ENCODE assay signal across 11 cellular contexts in genomic region chr3:129111076-129111780, GRCh38. TPM values are rescaled to one million over a fixed set of nuclear protein-coding genes. Genes with fewer than 3 reads are reported as not detected.
DNase-seq lines count a peak whose midpoint lies in the region; ATAC-seq and TF ChIP-seq lines count a peak whose summit lies in the region.
"Not testable (repeated sequence)": the region's sequence is repeated elsewhere in the genome, so short reads cannot be mapped to it uniquely, and the experiment has no call there.
"Had no signal": no experiment of that assay in that cellular context is flagged by ENCODE, and none has a peak within 500 bp of the region (broad histone marks: within the 10 kb centered on the region; RNA-seq: fewer than 3 reads in every experiment).

No MANE protein-coding gene starts in this region.

- H3K4me3 ChIP-seq in DND-41 (ENCODE audit: low read depth in 1 of 2, low read length in 2 of 2): not testable (repeated sequence)

- not testable (repeated sequence) for ATAC-seq in DND-41 (ENCODE audit: insufficient read depth, low read depth); activated CD8-positive, alpha-beta T cell treated with anti-CD3 and anti-CD28 coated beads, Interleukin-2, amount 10 ng/mL, durations not matched to agents 7 days and 5 days; left cardiac atrium; natural killer cell treated with Interleukin-12 subunit alpha and Interleukin-12 subunit beta and Interleukin-15 and Interleukin-18, amount 100 ng/mL, for 72 hours

- H3K9me3 Mint-ChIP-seq in T-helper 2 cell treated with Interferon-gamma antibody and Interleukin-4, amounts not matched to agents 5 μg/mL and 100 μg/mL, for 36 hours; activated CD8-positive, alpha-beta T cell treated with anti-CD3 and anti-CD28 coated beads, Interleukin-2, amount 10 ng/mL, durations not matched to agents 7 days and 5 days (ENCODE audit: insufficient read depth); activated T-helper 2 cell treated with anti-CD3 and anti-CD28 coated beads, Interferon-gamma antibody, Interleukin-2, Interleukin-4, amounts not matched to agents 10 μg/mL and 5 μg/mL and 100 μg/mL, durations not matched to agents 14 hours and 24 hours and 36 hours; activated naive CD8-positive, alpha-beta T cell treated with anti-CD3 and anti-CD28 coated beads for 36 hours; natural killer cell treated with Interleukin-12 subunit alpha and Interleukin-12 subunit beta and Interleukin-15 and Interleukin-18, amount 100 ng/mL, for 72 hours: not testable (repeated sequence)

- peaks cover 77% of the 10 kb centered on the region for H3K79me2 ChIP-seq in DND-41 (ENCODE audit: insufficient read depth, low read length)

- H3K36me3 ChIP-seq in DND-41 (ENCODE audit: insufficient read depth, low read length): peaks cover 57% of the 10 kb centered on the region

- not testable (repeated sequence) for H3K4me1 ChIP-seq in DND-41 (ENCODE audit: insufficient read depth, low read length)

- H3K27ac ChIP-seq in DND-41 (ENCODE audit: low read length): peak overlapping the region; percentile 32; the same call in 1 of the 2 replicates

- intact Hi-C loops in activated T-helper 2 cell treated with anti-CD3 and anti-CD28 coated beads, Interferon-gamma antibody, Interleukin-2, Interleukin-4, amounts not matched to agents 10 μg/mL and 5 μg/mL and 100 μg/mL, durations not matched to agents 14 hours and 24 hours and 36 hours (cut with micrococcal nuclease): loop anchor here (10.0 kb wide), 1 partner anchor 386 kb away; the partner anchor contains the start of gene RAB7A
- intact Hi-C loops in left cardiac atrium (cut with DNase I): not testable (repeated sequence)

- not testable (repeated sequence) for H3K4me3 Mint-ChIP-seq in T-helper 2 cell treated with Interferon-gamma antibody and Interleukin-4, amounts not matched to agents 5 μg/mL and 100 μg/mL, for 36 hours; activated CD8-positive, alpha-beta T cell treated with anti-CD3 and anti-CD28 coated beads, Interleukin-2, amount 10 ng/mL, durations not matched to agents 7 days and 5 days; activated T-helper 2 cell treated with anti-CD3 and anti-CD28 coated beads, Interferon-gamma antibody, Interleukin-2, Interleukin-4, amounts not matched to agents 10 μg/mL and 5 μg/mL and 100 μg/mL, durations not matched to agents 14 hours and 24 hours and 36 hours (ENCODE audit: low read depth); activated naive CD8-positive, alpha-beta T cell treated with anti-CD3 and anti-CD28 coated beads for 36 hours; natural killer cell treated with Interleukin-12 subunit alpha and Interleukin-12 subunit beta and Interleukin-15 and Interleukin-18, amount 100 ng/mL, for 72 hours

- H3K27me3 Mint-ChIP-seq in T-helper 2 cell treated with Interferon-gamma antibody and Interleukin-4, amounts not matched to agents 5 μg/mL and 100 μg/mL, for 36 hours (ENCODE audit: low read depth); activated CD8-positive, alpha-beta T cell treated with anti-CD3 and anti-CD28 coated beads, Interleukin-2, amount 10 ng/mL, durations not matched to agents 7 days and 5 days (ENCODE audit: low read depth); activated T-helper 2 cell treated with anti-CD3 and anti-CD28 coated beads, Interferon-gamma antibody, Interleukin-2, Interleukin-4, amounts not matched to agents 10 μg/mL and 5 μg/mL and 100 μg/mL, durations not matched to agents 14 hours and 24 hours and 36 hours (ENCODE audit: low read depth); activated naive CD8-positive, alpha-beta T cell treated with anti-CD3 and anti-CD28 coated beads for 36 hours; natural killer cell treated with Interleukin-12 subunit alpha and Interleukin-12 subunit beta and Interleukin-15 and Interleukin-18, amount 100 ng/mL, for 72 hours: not testable (repeated sequence)

- peaks cover 56% of the 10 kb centered on the region for H3K4me1 Mint-ChIP-seq in T-helper 2 cell treated with Interferon-gamma antibody and Interleukin-4, amounts not matched to agents 5 μg/mL and 100 μg/mL, for 36 hours (ENCODE audit: low read depth)
- peaks cover 82% of the 10 kb centered on the region for H3K4me1 Mint-ChIP-seq in activated CD8-positive, alpha-beta T cell treated with anti-CD3 and anti-CD28 coated beads, Interleukin-2, amount 10 ng/mL, durations not matched to agents 7 days and 5 days (ENCODE audit: low read depth)
- peaks cover 48% of the 10 kb centered on the region for H3K4me1 Mint-ChIP-seq in activated T-helper 2 cell treated with anti-CD3 and anti-CD28 coated beads, Interferon-gamma antibody, Interleukin-2, Interleukin-4, amounts not matched to agents 10 μg/mL and 5 μg/mL and 100 μg/mL, durations not matched to agents 14 hours and 24 hours and 36 hours (ENCODE audit: low read depth)
- peaks cover 81% of the 10 kb centered on the region for H3K4me1 Mint-ChIP-seq in activated naive CD8-positive, alpha-beta T cell treated with anti-CD3 and anti-CD28 coated beads for 36 hours
- peaks cover 27 to 37% of the 10 kb centered on the region in 2 donors for H3K4me1 Mint-ChIP-seq in natural killer cell treated with Interleukin-12 subunit alpha and Interleukin-12 subunit beta and Interleukin-15 and Interleukin-18, amount 100 ng/mL, for 72 hours (ENCODE audit: low read depth in 2 of 2)

- H2AFZ ChIP-seq in DND-41 (ENCODE audit: low read depth, low read length): not testable (repeated sequence)

- H3K9ac ChIP-seq in DND-41 (ENCODE audit: low read depth, low read length): not testable (repeated sequence)

- not testable (repeated sequence) for H3K4me2 ChIP-seq in DND-41 (ENCODE audit: insufficient read depth, low read length)

- TF ChIP-seq CTCF in DND-41 (IDR thresholded peaks at IDR 0.05; ENCODE audit: borderline replicate concordance, extremely low read depth, low read length, poor library complexity, severe bottlenecking): not testable (repeated sequence)

- DNase-seq in DND-41; T-helper 2 cell treated with Interferon-gamma antibody and Interleukin-4, amounts not matched to agents 5 μg/mL and 100 μg/mL, for 36 hours (ENCODE audit: low spot score); activated CD8-positive, alpha-beta T cell treated with anti-CD3 and anti-CD28 coated beads, Interleukin-2, amount 10 ng/mL, durations not matched to agents 7 days and 5 days; activated T-helper 2 cell treated with anti-CD3 and anti-CD28 coated beads, Interferon-gamma antibody, Interleukin-2, Interleukin-4, amounts not matched to agents 10 μg/mL and 5 μg/mL and 100 μg/mL, durations not matched to agents 14 hours and 24 hours and 36 hours (ENCODE audit: low spot score); activated naive CD8-positive, alpha-beta T cell treated with anti-CD3 and anti-CD28 coated beads for 36 hours; natural killer cell treated with Interleukin-12 subunit alpha and Interleukin-12 subunit beta and Interleukin-15 and Interleukin-18, amount 100 ng/mL, for 72 hours (ENCODE audit: low spot score): not testable (repeated sequence)
- peak; percentile 8 for DNase-seq in left cardiac atrium

- CTCF ChIA-PET in activated CD8-positive, alpha-beta T cell treated with anti-CD3 and anti-CD28 coated beads, Interleukin-2, amount 10 ng/mL, durations not matched to agents 7 days and 5 days (lab: Charles Lee): interaction anchor here (0.5 to 1.2 kb wide), 2 partner anchors 85 to 141 kb away, joined by 3 to 4 read pairs; no protein-coding TSS in a partner anchor

- POLR2A ChIA-PET in activated CD8-positive, alpha-beta T cell treated with anti-CD3 and anti-CD28 coated beads, Interleukin-2, amount 10 ng/mL, durations not matched to agents 7 days and 5 days (lab: Charles Lee): interaction anchor here (1.1 to 8.2 kb wide), 2 partner anchors 9 to 10 kb away, joined by 5 to 103 read pairs; partner anchors contain the start of gene RAB43

- H3K27me3 ChIP-seq in DND-41 (ENCODE audit: insufficient read depth, low read length, poor library complexity): not testable (repeated sequence)

- peak overlapping the region; percentile 67 for H3K27ac Mint-ChIP-seq in T-helper 2 cell treated with Interferon-gamma antibody and Interleukin-4, amounts not matched to agents 5 μg/mL and 100 μg/mL, for 36 hours
- H3K27ac Mint-ChIP-seq in activated CD8-positive, alpha-beta T cell treated with anti-CD3 and anti-CD28 coated beads, Interleukin-2, amount 10 ng/mL, durations not matched to agents 7 days and 5 days: peak overlapping the region; percentile 83
- H3K27ac Mint-ChIP-seq in activated T-helper 2 cell treated with anti-CD3 and anti-CD28 coated beads, Interferon-gamma antibody, Interleukin-2, Interleukin-4, amounts not matched to agents 10 μg/mL and 5 μg/mL and 100 μg/mL, durations not matched to agents 14 hours and 24 hours and 36 hours: peak overlapping the region; percentile 53
- peak overlapping the region; percentile 96 for H3K27ac Mint-ChIP-seq in activated naive CD8-positive, alpha-beta T cell treated with anti-CD3 and anti-CD28 coated beads for 36 hours
- peak overlapping the region; percentile 75 to 89 for H3K27ac Mint-ChIP-seq in natural killer cell treated with Interleukin-12 subunit alpha and Interleukin-12 subunit beta and Interleukin-15 and Interleukin-18, amount 100 ng/mL, for 72 hours

- H3K36me3 Mint-ChIP-seq in T-helper 2 cell treated with Interferon-gamma antibody and Interleukin-4, amounts not matched to agents 5 μg/mL and 100 μg/mL, for 36 hours (ENCODE audit: low read depth): peaks cover 53% of the 10 kb centered on the region
- peaks cover 70% of the 10 kb centered on the region for H3K36me3 Mint-ChIP-seq in activated CD8-positive, alpha-beta T cell treated with anti-CD3 and anti-CD28 coated beads, Interleukin-2, amount 10 ng/mL, durations not matched to agents 7 days and 5 days (ENCODE audit: low read depth)
- peaks cover 71% of the 10 kb centered on the region for H3K36me3 Mint-ChIP-seq in activated T-helper 2 cell treated with anti-CD3 and anti-CD28 coated beads, Interferon-gamma antibody, Interleukin-2, Interleukin-4, amounts not matched to agents 10 μg/mL and 5 μg/mL and 100 μg/mL, durations not matched to agents 14 hours and 24 hours and 36 hours (ENCODE audit: low read depth)
- peaks cover 69% of the 10 kb centered on the region for H3K36me3 Mint-ChIP-seq in activated naive CD8-positive, alpha-beta T cell treated with anti-CD3 and anti-CD28 coated beads for 36 hours
- not testable (repeated sequence) for H3K36me3 Mint-ChIP-seq in natural killer cell treated with Interleukin-12 subunit alpha and Interleukin-12 subunit beta and Interleukin-15 and Interleukin-18, amount 100 ng/mL, for 72 hours

- not testable (repeated sequence) for H3K9me3 ChIP-seq in DND-41 (ENCODE audit: insufficient read depth, low read length, severe bottlenecking)

- H4K20me1 ChIP-seq in DND-41 (ENCODE audit: insufficient read depth, low read length): peaks cover 36% of the 10 kb centered on the region

RNA-seq across cellular contexts. Expression of gene RAB43, which starts 10.4 kb away (rescaled TPM):
- total RNA-seq in activated CD8-positive, alpha-beta T cell treated with anti-CD3 and anti-CD28 coated beads, Interleukin-2, amount 10 ng/mL, durations not matched to agents 7 days and 5 days: 10 to 100 TPM; 56.0 to 58.7 TPM
- 30.7 and 32.1 TPM in 2 replicates for total RNA-seq in activated T-helper 2 cell treated with anti-CD3 and anti-CD28 coated beads, Interferon-gamma antibody, Interleukin-2, Interleukin-4, amounts not matched to agents 10 μg/mL and 5 μg/mL and 100 μg/mL, durations not matched to agents 14 hours and 24 hours and 36 hours
- total RNA-seq in activated naive CD8-positive, alpha-beta T cell treated with anti-CD3 and anti-CD28 coated beads for 36 hours: 10 to 100 TPM; 36.9 to 38.8 TPM
- total RNA-seq in left cardiac atrium: 1 to 10 TPM; 6.4 to 6.9 TPM
- total RNA-seq in natural killer cell treated with Interleukin-12 subunit alpha and Interleukin-12 subunit beta and Interleukin-15 and Interleukin-18, amount 100 ng/mL, for 72 hours: 10 to 100 TPM; 50.7 to 53.9 TPM

RNA-seq across cellular contexts. Expression of gene ISY1, which starts 49.6 kb away (rescaled TPM):
- total RNA-seq in activated CD8-positive, alpha-beta T cell treated with anti-CD3 and anti-CD28 coated beads, Interleukin-2, amount 10 ng/mL, durations not matched to agents 7 days and 5 days: 10 to 100 TPM; 57.9 to 65.7 TPM
- 71.4 and 78.0 TPM in 2 replicates for total RNA-seq in activated T-helper 2 cell treated with anti-CD3 and anti-CD28 coated beads, Interferon-gamma antibody, Interleukin-2, Interleukin-4, amounts not matched to agents 10 μg/mL and 5 μg/mL and 100 μg/mL, durations not matched to agents 14 hours and 24 hours and 36 hours
- 10 to 100 TPM; 77.7 to 80.1 TPM for total RNA-seq in activated naive CD8-positive, alpha-beta T cell treated with anti-CD3 and anti-CD28 coated beads for 36 hours
- total RNA-seq in left cardiac atrium: 10 to 100 TPM; 23.3 to 28.3 TPM
- 10 to 100 TPM; 54.7 to 59.7 TPM for total RNA-seq in natural killer cell treated with Interleukin-12 subunit alpha and Interleukin-12 subunit beta and Interleukin-15 and Interleukin-18, amount 100 ng/mL, for 72 hours

RNA-seq across cellular contexts. Expression of gene GP9, which starts 50.6 kb away (rescaled TPM):
- total RNA-seq in activated CD8-positive, alpha-beta T cell treated with anti-CD3 and anti-CD28 coated beads, Interleukin-2, amount 10 ng/mL, durations not matched to agents 7 days and 5 days: not detected
- total RNA-seq in activated T-helper 2 cell treated with anti-CD3 and anti-CD28 coated beads, Interferon-gamma antibody, Interleukin-2, Interleukin-4, amounts not matched to agents 10 μg/mL and 5 μg/mL and 100 μg/mL, durations not matched to agents 14 hours and 24 hours and 36 hours: not detected in 2 replicates
- not detected for total RNA-seq in activated naive CD8-positive, alpha-beta T cell treated with anti-CD3 and anti-CD28 coated beads for 36 hours
- under 1 TPM in 1 of 2 donors, not detected in 1; 0.29 TPM for total RNA-seq in left cardiac atrium
- total RNA-seq in natural killer cell treated with Interleukin-12 subunit alpha and Interleukin-12 subunit beta and Interleukin-15 and Interleukin-18, amount 100 ng/mL, for 72 hours: under 1 TPM in 1 of 2 donors, not detected in 1; 0.45 TPM
- total RNA-seq: Calu3, LHCN-M2, MCF 10A, Peyer's patch had no signal
